ENCODE assay signal across 8 cellular contexts in genomic region chr22:31917227-31917921, GRCh38. TPM values are rescaled to one million over a fixed set of nuclear protein-coding genes. Genes with fewer than 3 reads are reported as not detected.
A peak's percentile ranks its signal among the peaks of the same experiment; 100 is the strongest.
DNase-seq lines count a peak whose midpoint lies in the region; ATAC-seq and TF ChIP-seq lines count a peak whose summit lies in the region.

No MANE protein-coding gene starts in this region.

- TF ChIP-seq CTCF in GM12865 (IDR thresholded peaks at IDR 0.05; ENCODE audit: insufficient read depth, low read depth, low read length, missing control alignments) (no peak), Panc1 (IDR thresholded peaks at IDR 0.05) (no peak), lower lobe of right lung (IDR thresholded peaks at IDR 0.05) (no peak)

- ATAC-seq in GM21390 (IDR thresholded peaks at IDR 0.05; ENCODE audit: unreplicated experiment) = peak; percentile 80
- ATAC-seq in Panc1 = peak; percentile 39; the same call in 1 of the 2 replicates
- ATAC-seq in lower lobe of right lung = peak; percentile 73 to 78
- ATAC-seq in HG03521 (IDR thresholded peaks at IDR 0.05; ENCODE audit: unreplicated experiment) = no peak

- in situ Hi-C loops in Panc1 (cut with HindIII; ENCODE audit: low pct_unique_long_range_greater_than_20kb, low sequenced_read_pairs) = no loop called here
- in situ Hi-C loops in KBM-7 (cut with MboI; ENCODE audit: low pct_unique_long_range_greater_than_20kb, low sequenced_read_pairs) = no loop called here

- no peak overlapping the region for H3K4me2 ChIP-seq in mesendoderm (ENCODE audit: low read length)

- no peaks in the 10 kb centered on the region for H3K9me3 ChIP-seq in Panc1 (ENCODE audit: control insufficient read depth, insufficient read depth, low read depth, low read length)
- no peaks in the 10 kb centered on the region for H3K9me3 ChIP-seq in lower lobe of right lung

- H2BK120ac ChIP-seq in mesendoderm (ENCODE audit: low read depth, low read length) = no peak overlapping the region

- H3K56ac ChIP-seq in mesendoderm (ENCODE audit: low read length) = no peak overlapping the region

- H3K4ac ChIP-seq in mesendoderm (ENCODE audit: low read depth, low read length) = no peak overlapping the region

- POLR2A ChIA-PET in Panc1 (lab: Charles Lee) = interaction anchor here (0.6 to 0.7 kb wide), 2 partner anchors 37 to 126 kb away, joined by 6 to 15 read pairs; no protein-coding TSS in a partner anchor

- H2BK15ac ChIP-seq in mesendoderm (replicated peaks; ENCODE audit: low read depth) = no peak overlapping the region

- no peak overlapping the region for H3K9ac ChIP-seq in mesendoderm (ENCODE audit: low read length)

- CTCF ChIA-PET in Panc1 (lab: Charles Lee) = no interaction called here

- H3K27me3 ChIP-seq in Panc1 (ENCODE audit: control insufficient read depth, insufficient read depth, low read length) (no peaks in the 10 kb centered on the region), lower lobe of right lung (ENCODE audit: low read depth) (no peaks in the 10 kb centered on the region), mesendoderm (ENCODE audit: insufficient read depth, low read length, poor library complexity) (no peaks in the 10 kb centered on the region)

- H3K36me3 ChIP-seq in Panc1 (ENCODE audit: control insufficient read depth, insufficient read depth, low read length) (no peaks in the 10 kb centered on the region), lower lobe of right lung (no peaks in the 10 kb centered on the region), mesendoderm (ENCODE audit: control insufficient read depth, insufficient read depth, low read length) (no peaks in the 10 kb centered on the region)

- H3K18ac ChIP-seq in mesendoderm (ENCODE audit: low read length) = no peak overlapping the region

- H4K5ac ChIP-seq in mesendoderm (ENCODE audit: low read length) = no peak overlapping the region

- intact Hi-C loops in Panc1 (cut with micrococcal nuclease; ENCODE audit: unreplicated experiment) (no loop called here), lower lobe of right lung (cut with DNase I) (no loop called here)

- no peaks in the 10 kb centered on the region for H3K79me1 ChIP-seq in mesendoderm (ENCODE audit: low read length)

- no CpG with 5 or more reads among the region's 17 CpGs for WGBS in mesendoderm (ENCODE audit: extremely low coverage, insufficient coverage, low lambda C conversion rate)

- DNase-seq in GM12865 (ENCODE audit: low read depth) (peak; percentile 65), Panc1 (ENCODE audit: low read depth, low spot score) (no peak), lower lobe of right lung (peak; percentile 58), NCI-H2196 treated with DMSO at 0.1 percent for 48 hours (lab: John Stamatoyannopoulos, UW; ENCODE audit: unreplicated experiment) (no peak), mesendoderm (no peak), KBM-7 (no peak)

- no TSS peak for BruUV-seq in Panc1 (replicated peaks; lab: Mats Ljungman, UMichigan)

- H3K23ac ChIP-seq in mesendoderm (ENCODE audit: low read length) = no peak overlapping the region

- H3K27ac ChIP-seq in Panc1 (ENCODE audit: low read length) (no peak overlapping the region), lower lobe of right lung (peak overlapping the region; percentile 20), mesendoderm (ENCODE audit: low read depth, low read length) (no peak overlapping the region)

- no peak overlapping the region; the same call in 1 of the 2 replicates for H3K4me3 ChIP-seq in GM12865 (ENCODE audit: low read depth, low read length)
- H3K4me3 ChIP-seq in Panc1 (ENCODE audit: low read depth in 2 of 2, low read length in 2 of 2) = no peak overlapping the region
- H3K4me3 ChIP-seq in lower lobe of right lung = no peak overlapping the region
- no peak overlapping the region for H3K4me3 ChIP-seq in mesendoderm (ENCODE audit: low read length)

- H4K8ac ChIP-seq in mesendoderm (ENCODE audit: low read depth, low read length) = no peak overlapping the region

- no peak overlapping the region for H2AK5ac ChIP-seq in mesendoderm (ENCODE audit: low read length)

- no peaks in the 10 kb centered on the region for H3K79me2 ChIP-seq in mesendoderm (ENCODE audit: control insufficient read depth, insufficient read depth, low read length)

- no peaks in the 10 kb centered on the region for H3K4me1 ChIP-seq in Panc1 (ENCODE audit: control insufficient read depth, insufficient read depth, low read length)
- peaks cover 26% of the 10 kb centered on the region for H3K4me1 ChIP-seq in lower lobe of right lung
- no peaks in the 10 kb centered on the region for H3K4me1 ChIP-seq in mesendoderm (ENCODE audit: control insufficient read depth, low read depth, low read length)

- no peak overlapping the region for H2BK5ac ChIP-seq in mesendoderm (ENCODE audit: low read length)

RNA-seq across cellular contexts. Expression of gene YWHAH, which starts 27.0 kb away (rescaled TPM):
- 138 TPM for total RNA-seq in Panc1 (2021; ENCODE audit: unreplicated experiment)
- polyA plus RNA-seq in Panc1 (2012; ENCODE audit: insufficient read length) = 97.5 TPM
- 171 TPM for total RNA-seq in lower lobe of right lung
- polyA plus RNA-seq in mesendoderm (2013, experiment 1 of 2) = 233 TPM
- 231 TPM for polyA plus RNA-seq in mesendoderm (2013, experiment 2 of 2)

Comparison
In these comparisons a context has a peak if more than half of its experiments do, and no peak if none do; other contexts are left out.
1. DNase-seq: peak in GM12865 (single experiment) and lower lobe of right lung (single experiment); none in Panc1 (single experiment), NCI-H2196 treated with DMSO at 0.1 percent for 48 hours (single experiment), mesendoderm (single experiment) and KBM-7 (single experiment).